In genomic region chr3:36964827-36965226, GRCh38 we compare ENCODE assay signal across 1 cellular context.
A peak's percentile ranks its signal among the peaks of the same experiment; 100 is the strongest.
TF ChIP-seq lines count a peak whose summit lies in the region.

No MANE protein-coding gene starts in this region.

TF ChIP-seq in GM12878, 131 proteins besides CTCF, POLR2A, EP300 and RAD21:
- TF ChIP-seq JUND (IDR thresholded peaks at IDR 0.05; ENCODE audit: low read depth, low read length) (no peak), PKNOX1 (IDR thresholded peaks at IDR 0.05) (0 out of 2 replicates have a peak, but pooled peaks have one; percentile 11)
